Comparison of ENCODE assay signal across 15 cellular contexts in the genomic region with DNA sequence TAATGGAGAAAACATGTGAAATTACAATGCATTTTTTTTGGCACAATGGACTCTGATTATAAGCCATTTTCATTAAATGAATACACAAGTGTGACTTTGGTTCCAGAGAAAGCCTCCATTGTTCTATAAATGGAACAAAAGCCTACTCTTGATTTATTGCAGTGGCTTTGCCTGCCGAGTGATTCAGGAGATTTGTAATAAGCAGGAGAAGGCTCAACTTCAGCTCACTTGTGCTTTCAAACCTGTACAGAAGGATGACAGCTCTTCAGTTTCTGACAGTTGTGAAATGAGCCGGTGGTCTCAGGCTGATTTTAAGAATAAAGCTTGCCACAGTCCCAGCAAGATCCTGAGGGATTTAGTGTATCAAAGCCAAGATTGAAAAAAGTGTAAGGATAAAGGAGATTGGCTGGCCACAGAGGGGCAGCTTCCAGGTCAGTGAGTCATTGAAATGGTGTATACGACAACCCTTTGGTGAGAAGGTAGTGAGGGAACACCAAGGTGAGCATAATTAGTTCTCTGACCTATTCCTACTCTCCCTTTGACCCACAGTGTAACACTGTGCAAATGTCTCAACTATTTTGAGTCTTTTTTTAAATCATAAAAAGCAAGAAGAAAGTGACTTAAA.
DNase-seq lines count a peak whose midpoint lies in the region; ATAC-seq lines count a peak whose summit lies in the region.
"Had no signal": no experiment of that assay in that cellular context is flagged by ENCODE, and none has a peak within 500 bp of the region (broad histone marks: within the 10 kb centered on the region; RNA-seq: fewer than 3 reads in every experiment).

No MANE protein-coding gene starts in this region.

- peaks cover 7% of the 10 kb centered on the region for H3K9me3 ChIP-seq in HAP-1
- H3K9me3 ChIP-seq: pancreas had no signal

- H3K4me1 ChIP-seq in HAP-1: peaks cover 35% of the 10 kb centered on the region

- peak; percentile 39 for ATAC-seq in sciatic nerve
- ATAC-seq in HG02870 (IDR thresholded peaks at IDR 0.05; ENCODE audit: unreplicated experiment): no peak
- ATAC-seq: left lung, pancreas, Right ventricle myocardium inferior had no signal

- no peaks in the 10 kb centered on the region for H3K36me3 ChIP-seq in HAP-1 (replicated peaks)
- H3K36me3 ChIP-seq: left lung, pancreas had no signal

- DNase-seq in HAP-1 (ENCODE audit: low spot score in 2 of 2): peak; percentile 66 to 99
- peak; percentile 26 for DNase-seq in iPS-NIHi11 (ENCODE audit: low spot score)
- DNase-seq in sciatic nerve (ENCODE audit: low spot score): no peak
- DNase-seq in AG08395 (ENCODE audit: low spot score): no peak
- no peak for DNase-seq in NCI-H2171 (lab: John Stamatoyannopoulos, UW)
- DNase-seq: activated naive CD8-positive, alpha-beta T cell treated with anti-CD3 and anti-CD28 coated beads, Interleukin-2, amount 10 ng/mL, durations not matched to agents 7 days and 5 days; CD4-positive, alpha-beta memory T cell; glutamatergic neuron; left lung; NCI-H524; pancreas; stimulated activated CD4-positive, alpha-beta T cell treated with anti-CD3 and anti-CD28 coated beads, Interleukin-4, amount 100 ng/mL, for 4 hours had no signal

- H3K27me3 ChIP-seq in HAP-1 (ENCODE audit: low read depth): no peaks in the 10 kb centered on the region
- H3K27me3 ChIP-seq: left lung, pancreas had no signal

- no peak overlapping the region for H3K4me3 ChIP-seq in HAP-1
- H3K4me3 ChIP-seq: left lung, pancreas had no signal

- peak overlapping the region; percentile 95 for H3K27ac ChIP-seq in angular gyrus (ENCODE audit: low read depth, low read length)
- H3K27ac ChIP-seq: left lung, pancreas had no signal

- intact Hi-C loops in sciatic nerve (cut with DNase I): no loop called here

- in situ Hi-C loops in HAP-1 (cut with MboI; ENCODE audit: low sequenced_read_pairs): no loop called here

Comparison
In these comparisons a context has a peak if more than half of its experiments do, and no peak if none do; other contexts are left out.
1. DNase-seq: peak in HAP-1 (2 of 2) and iPS-NIHi11 (single experiment); none in sciatic nerve (single experiment), AG08395 (single experiment) and NCI-H2171 (single experiment).